ENCODE assay signal across 8 cellular contexts in the genomic region with DNA sequence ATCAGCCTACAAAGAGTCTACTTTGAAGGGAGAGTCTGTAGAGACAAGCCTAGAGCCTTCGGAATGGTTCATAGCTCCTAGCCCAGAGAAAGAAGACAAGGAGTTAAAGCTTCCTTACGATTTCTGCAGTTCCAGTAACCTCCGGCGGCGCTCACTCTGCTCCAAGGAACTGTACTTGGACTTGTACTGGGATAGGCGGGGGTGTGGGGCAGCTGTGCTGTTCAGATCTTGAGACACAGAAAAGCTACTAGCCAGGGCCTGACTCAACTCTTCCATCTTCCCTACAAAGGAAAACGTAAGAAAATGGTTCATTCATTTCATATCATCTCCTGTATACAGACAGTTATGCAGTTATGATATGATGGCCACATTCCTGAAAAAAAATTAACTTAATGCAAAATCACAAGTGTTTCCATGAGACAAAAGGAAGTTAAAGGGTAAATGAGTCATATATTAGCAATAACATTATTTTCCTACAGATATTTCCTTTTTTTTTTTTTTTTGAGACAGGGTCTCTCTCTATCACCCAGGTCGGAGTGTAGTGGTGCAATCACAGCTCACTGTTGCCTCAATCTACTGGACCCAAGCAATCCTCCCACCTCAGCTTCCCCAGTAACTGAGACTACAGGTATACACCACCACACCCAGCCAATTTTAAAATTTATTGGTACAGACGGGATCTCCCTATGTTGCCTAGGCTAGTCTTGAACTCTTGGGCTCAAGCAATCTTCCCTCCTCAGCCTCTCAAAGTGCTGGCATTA. TPM values are rescaled to one million over a fixed set of nuclear protein-coding genes. Genes with fewer than 3 reads are reported as not detected.
DNase-seq lines count a peak whose midpoint lies in the region; ATAC-seq and TF ChIP-seq lines count a peak whose summit lies in the region.

No MANE protein-coding gene starts in this region.

- H3K9me3 ChIP-seq in H9 (ENCODE audit: control insufficient read depth, low read depth, low read length) (no peaks in the 10 kb centered on the region), smooth muscle cell (replicated peaks; ENCODE audit: low read depth) (no peaks in the 10 kb centered on the region)

- peaks cover 17% of the 10 kb centered on the region for H3F3A ChIP-seq in smooth muscle cell (ENCODE audit: low read depth)

- no peak overlapping the region for H3K4ac ChIP-seq in H9 (ENCODE audit: low read depth, low read length)

- H3K79me1 ChIP-seq in H9 (ENCODE audit: insufficient read depth, low read depth, low read length, poor library complexity, severe bottlenecking), result no peaks in the 10 kb centered on the region

- no peaks in the 10 kb centered on the region for H3K9me3 Mint-ChIP-seq in H9
- no peaks in the 10 kb centered on the region for H3K9me3 Mint-ChIP-seq in activated CD8-positive, alpha-beta T cell treated with anti-CD3 and anti-CD28 coated beads, Interleukin-2, amount 10 ng/mL, durations not matched to agents 7 days and 5 days (ENCODE audit: insufficient read depth)

- H3K14ac ChIP-seq in H9 (ENCODE audit: insufficient read depth, low read length), result no peak overlapping the region

- peaks cover 5% of the 10 kb centered on the region for H3K36me3 ChIP-seq in smooth muscle cell (ENCODE audit: low read depth)

- DNase-seq in H9, result no peak
- no peak for DNase-seq in activated CD8-positive, alpha-beta T cell treated with anti-CD3 and anti-CD28 coated beads, Interleukin-2, amount 10 ng/mL, durations not matched to agents 7 days and 5 days
- peak; percentile 79 for DNase-seq in cardiac septum (ENCODE audit: low spot score)
- DNase-seq in smooth muscle cell (lab: John Stamatoyannopoulos, UW; ENCODE audit: unreplicated experiment), result no peak
- no peak for DNase-seq in NCI-H2227 (lab: John Stamatoyannopoulos, UW; ENCODE audit: unreplicated experiment)
- no peak for DNase-seq in NCI-H1092 (lab: John Stamatoyannopoulos, UW)
- DNase-seq in COR-L47 (lab: John Stamatoyannopoulos, UW), result no peak

- H3K4me2 ChIP-seq in H9 (ENCODE audit: insufficient read depth, insufficient read length, low read length) (no peak overlapping the region), smooth muscle cell (peak overlapping the region; percentile 86)

- H3K27ac ChIP-seq in H9 (ENCODE audit: insufficient read length, low read depth, low read length) (no peak overlapping the region), smooth muscle cell (ENCODE audit: low read depth) (peak overlapping the region; percentile 90)

- peak overlapping the region; percentile 37 for H3K4me3 ChIP-seq in smooth muscle cell

- H3K36me3 Mint-ChIP-seq in H9 (ENCODE audit: insufficient read depth in 1 of 3, low read depth in 3 of 3), result peaks cover 12 to 35% (median 35%) of the 10 kb centered on the region in 3 experiments; a peak in 6 of 7 replicates
- peaks cover 37% of the 10 kb centered on the region for H3K36me3 Mint-ChIP-seq in activated CD8-positive, alpha-beta T cell treated with anti-CD3 and anti-CD28 coated beads, Interleukin-2, amount 10 ng/mL, durations not matched to agents 7 days and 5 days (ENCODE audit: low read depth)

- intact Hi-C loops in cardiac septum (cut with DNase I), result no loop called here

- no peak overlapping the region for H2AFZ ChIP-seq in H9 (ENCODE audit: low read length)
- H2AFZ ChIP-seq in smooth muscle cell (ENCODE audit: low read depth), result peak overlapping the region; percentile 78

- H3K27me3 Mint-ChIP-seq in H9 (ENCODE audit: low read depth), result no peaks in the 10 kb centered on the region
- H3K27me3 Mint-ChIP-seq in activated CD8-positive, alpha-beta T cell treated with anti-CD3 and anti-CD28 coated beads, Interleukin-2, amount 10 ng/mL, durations not matched to agents 7 days and 5 days (ENCODE audit: low read depth), result no peaks in the 10 kb centered on the region

- H3K23ac ChIP-seq in H9 (ENCODE audit: insufficient read length, low read depth, low read length), result no peak overlapping the region

- H3K79me2 ChIP-seq in H9 (ENCODE audit: insufficient read depth, low read length) (no peaks in the 10 kb centered on the region), smooth muscle cell (ENCODE audit: low read depth) (peaks cover 9% of the 10 kb centered on the region)

- H4K20me1 ChIP-seq in H9 (ENCODE audit: control insufficient read depth, insufficient read depth, insufficient read length), result no peaks in the 10 kb centered on the region
- H4K20me1 ChIP-seq in smooth muscle cell (ENCODE audit: low read depth), result no peaks in the 10 kb centered on the region

- POLR2A ChIA-PET in activated CD8-positive, alpha-beta T cell treated with anti-CD3 and anti-CD28 coated beads, Interleukin-2, amount 10 ng/mL, durations not matched to agents 7 days and 5 days (lab: Charles Lee), result interaction anchor here (1.0 to 2.1 kb wide), 4 partner anchors 13 to 169 kb away, joined by 3 to 6 read pairs (median 4); partner anchors contain the start of gene IMP3

- no peak overlapping the region for H2BK12ac ChIP-seq in H9 (ENCODE audit: insufficient read length, low read depth, low read length)

- no peak overlapping the region for H2BK15ac ChIP-seq in H9 (ENCODE audit: low read depth, low read length)

- H3K27me3 ChIP-seq in H9 (ENCODE audit: insufficient read depth, low read length) (peaks cover 2% of the 10 kb centered on the region; the same call in 1 of the 2 replicates), smooth muscle cell (ENCODE audit: low read depth) (no peaks in the 10 kb centered on the region)

- H3K18ac ChIP-seq in H9 (ENCODE audit: insufficient read length, low read depth, low read length), result no peak overlapping the region

- TF ChIP-seq CTCF in H9 (conservative IDR thresholded peaks at IDR 0.05) (no peak), smooth muscle cell (IDR thresholded peaks at IDR 0.05; ENCODE audit: borderline replicate concordance, insufficient read depth, poor library complexity, severe bottlenecking) (no peak)

- CTCF ChIA-PET in activated CD8-positive, alpha-beta T cell treated with anti-CD3 and anti-CD28 coated beads, Interleukin-2, amount 10 ng/mL, durations not matched to agents 7 days and 5 days (lab: Charles Lee), result interaction anchor here (0.8 to 2.3 kb wide), 6 partner anchors 14 to 77 kb away, joined by 3 to 10 read pairs (median 6); partner anchors contain the start of genes IMP3 and PTPN9

- no peak overlapping the region for H2AK5ac ChIP-seq in H9 (ENCODE audit: insufficient read length, low read length)

- H3K27ac Mint-ChIP-seq in H9, result peak overlapping the region in 2 of 3 experiments; percentile 15 to 68; a peak in 3 of 7 replicates
- H3K27ac Mint-ChIP-seq in activated CD8-positive, alpha-beta T cell treated with anti-CD3 and anti-CD28 coated beads, Interleukin-2, amount 10 ng/mL, durations not matched to agents 7 days and 5 days, result peak overlapping the region; percentile 60

- H2BK5ac ChIP-seq in H9 (ENCODE audit: insufficient read length, low read length), result no peak overlapping the region

- peaks cover 4% of the 10 kb centered on the region for H3K23me2 ChIP-seq in H9 (ENCODE audit: insufficient read length, low read depth, low read length, poor library complexity, severe bottlenecking)

- no peak overlapping the region for H4K8ac ChIP-seq in H9 (replicated peaks; ENCODE audit: insufficient read length, low read depth, low read length)

- H3K4me3 Mint-ChIP-seq in H9, result no peak overlapping the region
- no peak overlapping the region for H3K4me3 Mint-ChIP-seq in activated CD8-positive, alpha-beta T cell treated with anti-CD3 and anti-CD28 coated beads, Interleukin-2, amount 10 ng/mL, durations not matched to agents 7 days and 5 days

- H3K4me1 Mint-ChIP-seq in H9, result peaks cover 1 to 2% of the 10 kb centered on the region in 2 experiments; a peak in 3 of 4 replicates
- peaks cover 35% of the 10 kb centered on the region for H3K4me1 Mint-ChIP-seq in activated CD8-positive, alpha-beta T cell treated with anti-CD3 and anti-CD28 coated beads, Interleukin-2, amount 10 ng/mL, durations not matched to agents 7 days and 5 days (ENCODE audit: low read depth)

- no peak for ATAC-seq in activated CD8-positive, alpha-beta T cell treated with anti-CD3 and anti-CD28 coated beads, Interleukin-2, amount 10 ng/mL, durations not matched to agents 7 days and 5 days
- ATAC-seq in GM19397 (IDR thresholded peaks at IDR 0.05; ENCODE audit: unreplicated experiment), result no peak

- no peak overlapping the region for H3K9ac ChIP-seq in H9 (ENCODE audit: extremely low read depth, insufficient read length, low read length)
- peak overlapping the region; percentile 66 for H3K9ac ChIP-seq in smooth muscle cell (ENCODE audit: low read depth)

- H3K56ac ChIP-seq in H9 (ENCODE audit: insufficient read length, low read depth, low read length), result no peak overlapping the region

- no peak overlapping the region for H3T11ph ChIP-seq in H9 (ENCODE audit: low read length)

- H3K4me1 ChIP-seq in H9 (ENCODE audit: insufficient read depth, low read length), result no peaks in the 10 kb centered on the region
- H3K4me1 ChIP-seq in smooth muscle cell (ENCODE audit: low read depth), result peaks cover under 1% of the 10 kb centered on the region

- H4K5ac ChIP-seq in H9 (ENCODE audit: insufficient read length, low read depth, low read length), result no peak overlapping the region

- no CpG with 5 or more reads among the region's 9 CpGs for WGBS in H9 (ENCODE audit: extremely low coverage, insufficient read length, low lambda C conversion rate)
- 43% methylated on average over 9 of the region's 9 CpGs for WGBS in smooth muscle cell (ENCODE audit: low lambda C conversion rate)

- H2BK120ac ChIP-seq in H9 (ENCODE audit: low read depth, low read length, poor library complexity, severe bottlenecking), result no peak overlapping the region

- no peak overlapping the region for H2BK20ac ChIP-seq in H9 (ENCODE audit: low read depth, low read length, poor library complexity, severe bottlenecking)

- H4K91ac ChIP-seq in H9 (ENCODE audit: insufficient read length, low read depth, low read length), result no peak overlapping the region

RNA-seq across cellular contexts. Expression of gene SNUPN, which starts 4.6 kb away (rescaled TPM):
- 29.8 and 32.7 TPM in 2 replicates for total RNA-seq in H9 (2021)
- total RNA-seq in activated CD8-positive, alpha-beta T cell treated with anti-CD3 and anti-CD28 coated beads, Interleukin-2, amount 10 ng/mL, durations not matched to agents 7 days and 5 days, result 10 to 100 TPM; 31.4 to 32.5 TPM
- 13.6 TPM for total RNA-seq in cardiac septum
- total RNA-seq in smooth muscle cell, result 15.2 and 20.7 TPM in 2 replicates
- polyA plus RNA-seq in smooth muscle cell, result 24.0 and 26.7 TPM in 2 replicates

RNA-seq across cellular contexts. Expression of gene IMP3, which starts 19.1 kb away (rescaled TPM):
- 97.9 and 106 TPM in 2 replicates for total RNA-seq in H9 (2021)
- 10 to 100 TPM; 97.9 to 99.1 TPM for total RNA-seq in activated CD8-positive, alpha-beta T cell treated with anti-CD3 and anti-CD28 coated beads, Interleukin-2, amount 10 ng/mL, durations not matched to agents 7 days and 5 days
- 30.0 TPM for total RNA-seq in cardiac septum
- 54.1 and 55.6 TPM in 2 replicates for total RNA-seq in smooth muscle cell
- 56.7 and 57.5 TPM in 2 replicates for polyA plus RNA-seq in smooth muscle cell

RNA-seq across cellular contexts. Expression of gene SNX33, which starts 26.8 kb away (rescaled TPM):
- total RNA-seq in H9 (2021) (17.7 and 18.7 TPM in 2 replicates), cardiac septum (10.3 TPM), smooth muscle cell (9.7 and 13.6 TPM in 2 replicates)
- under 1 TPM; 0.55 to 0.70 TPM for total RNA-seq in activated CD8-positive, alpha-beta T cell treated with anti-CD3 and anti-CD28 coated beads, Interleukin-2, amount 10 ng/mL, durations not matched to agents 7 days and 5 days
- 14.2 and 19.2 TPM in 2 replicates for polyA plus RNA-seq in smooth muscle cell

RNA-seq across cellular contexts. Expression of gene PTPN9, which starts 41.8 kb away (rescaled TPM):
- total RNA-seq in H9 (2021) (40.9 and 42.2 TPM in 2 replicates), cardiac septum (8.8 TPM), smooth muscle cell (20.3 and 24.2 TPM in 2 replicates)
- total RNA-seq in activated CD8-positive, alpha-beta T cell treated with anti-CD3 and anti-CD28 coated beads, Interleukin-2, amount 10 ng/mL, durations not matched to agents 7 days and 5 days, result 10 to 100 TPM; 46.3 to 48.7 TPM
- 21.6 and 23.4 TPM in 2 replicates for polyA plus RNA-seq in smooth muscle cell
